In genomic region chrX:139191746-139192385, GRCh38 we compare ENCODE assay signal across 5 cellular contexts.
"Had no signal": no experiment of that assay in that cellular context is flagged by ENCODE, and none has a peak within 500 bp of the region (broad histone marks: within the 10 kb centered on the region; RNA-seq: fewer than 3 reads in every experiment).

No MANE protein-coding gene starts in this region.

- DNase-seq: H9, IMR-90 had no signal

- H3K27ac Mint-ChIP-seq: H9 had no signal

- H3K9ac ChIP-seq: GM23248 had no signal

- H2AFZ ChIP-seq: GM23248 had no signal

- ATAC-seq: HCT116, K562 had no signal

- H3K27ac ChIP-seq: GM23248 had no signal

- H3K4me3 ChIP-seq: GM23248, K562 had no signal
